8 cellular contexts compared by ENCODE assay signal in the genomic region with DNA sequence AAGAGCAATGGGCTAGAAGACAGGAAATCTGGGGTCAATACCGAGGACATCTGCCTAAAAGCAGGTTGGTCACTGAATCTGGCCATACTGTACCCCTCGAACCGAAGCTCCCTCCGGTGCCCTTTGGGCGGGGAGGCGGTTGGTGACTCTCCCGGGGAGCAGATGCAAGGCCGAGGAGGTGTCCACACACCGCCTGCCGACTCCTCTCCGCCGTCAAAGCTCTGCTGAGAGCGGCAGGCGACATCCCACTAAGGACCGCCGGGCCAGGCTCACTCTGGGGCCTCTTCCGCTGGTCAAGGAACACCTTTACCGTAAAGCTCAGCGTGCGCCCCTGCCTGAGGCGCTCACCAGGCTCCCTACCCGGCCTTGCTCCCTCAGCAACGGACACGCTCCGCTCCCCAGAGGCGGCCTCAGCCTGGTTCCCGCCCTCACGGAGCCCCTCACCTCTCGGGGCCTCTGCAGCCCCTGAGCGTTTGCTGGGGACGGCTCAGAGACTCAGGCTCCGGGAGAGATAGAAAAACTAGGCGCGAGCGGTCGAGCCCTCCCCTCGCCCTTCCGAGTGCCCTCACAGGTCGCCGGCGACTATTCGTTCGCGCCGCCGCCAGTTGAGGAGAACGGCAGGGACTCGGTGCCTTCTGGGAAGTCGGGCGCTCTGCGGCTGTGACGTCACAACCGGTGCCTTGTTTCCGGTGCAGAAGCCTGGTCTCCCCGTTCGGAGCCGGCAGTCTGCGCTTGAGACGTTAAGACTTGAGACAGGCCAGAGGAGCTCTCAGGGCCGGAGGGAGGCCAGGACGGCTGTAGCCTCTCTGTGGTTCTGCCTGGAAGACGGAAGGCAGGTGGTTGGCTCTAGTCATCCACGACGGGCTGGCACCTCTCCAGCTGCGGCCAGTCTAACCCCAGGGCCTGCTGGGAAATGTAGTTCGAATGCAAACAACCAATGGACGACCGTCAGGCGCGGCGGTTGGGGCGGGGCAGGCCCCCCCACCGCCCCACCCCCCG. TPM values are rescaled to one million over a fixed set of nuclear protein-coding genes. Genes with fewer than 3 reads are reported as not detected.
DNase-seq lines count a peak whose midpoint lies in the region; ATAC-seq lines count a peak whose summit lies in the region.

A gene with protein sequence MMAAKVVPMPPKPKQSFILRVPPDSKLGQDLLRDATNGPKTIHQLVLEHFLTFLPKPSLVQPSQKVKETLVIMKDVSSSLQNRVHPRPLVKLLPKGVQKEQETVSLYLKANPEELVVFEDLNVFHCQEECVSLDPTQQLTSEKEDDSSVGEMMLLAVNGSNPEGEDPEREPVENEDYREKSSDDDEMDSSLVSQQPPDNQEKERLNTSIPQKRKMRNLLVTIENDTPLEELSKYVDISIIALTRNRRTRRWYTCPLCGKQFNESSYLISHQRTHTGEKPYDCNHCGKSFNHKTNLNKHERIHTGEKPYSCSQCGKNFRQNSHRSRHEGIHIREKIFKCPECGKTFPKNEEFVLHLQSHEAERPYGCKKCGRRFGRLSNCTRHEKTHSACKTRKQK (minus strand): TSS at position 616 of the 999 bp plus-strand sequence. CDS start 1,403 bp downstream, outside the sequence.

- DNase-seq in Caki2 (ENCODE audit: low read depth) (peak; percentile 98), NT2/D1 (ENCODE audit: low read depth, low spot score) (peak; percentile 95), mesendoderm (peak; percentile 98)
- peak; percentile 97 for DNase-seq in activated CD8-positive, alpha-beta memory T cell treated with anti-CD3 and anti-CD28 coated beads, Interleukin-2, amount 10 ng/mL, durations not matched to agents 7 days and 5 days
- peak; percentile 86 for DNase-seq in stimulated activated CD8-positive, alpha-beta memory T cell treated with anti-CD3 and anti-CD28 coated beads, Interleukin-12 subunit alpha, Interleukin-12 subunit beta, amount 100 ng/mL, for 4 hours (ENCODE audit: low read depth)

- peak within 1 kb of the TSS; percentile 95 for H3K56ac ChIP-seq in mesendoderm (ENCODE audit: low read length)

- H3K4me2 ChIP-seq in mesendoderm (ENCODE audit: low read length), result peak within 1 kb of the TSS; percentile 98

- peaks cover 18% of the 10 kb centered on the region for H3K9me3 Mint-ChIP-seq in activated CD8-positive, alpha-beta memory T cell treated with anti-CD3 and anti-CD28 coated beads, Interleukin-2, amount 10 ng/mL, durations not matched to agents 7 days and 5 days (ENCODE audit: low read depth)

- peak within 1 kb of the TSS; percentile 85 for H3K23ac ChIP-seq in mesendoderm (ENCODE audit: low read length)

- no peaks in the 10 kb centered on the region for H3K79me2 ChIP-seq in mesendoderm (ENCODE audit: control insufficient read depth, insufficient read depth, low read length)

- peaks cover 22% of the 10 kb centered on the region for H3K4me1 Mint-ChIP-seq in activated CD8-positive, alpha-beta memory T cell treated with anti-CD3 and anti-CD28 coated beads, Interleukin-2, amount 10 ng/mL, durations not matched to agents 7 days and 5 days

- WGBS in mesendoderm (ENCODE audit: extremely low coverage, insufficient coverage, low lambda C conversion rate), result no CpG with 5 or more reads among the region's 74 CpGs

- H3K27me3 ChIP-seq in HUES48 (ENCODE audit: control insufficient read depth, insufficient read depth, low read length) (no peaks in the 10 kb centered on the region), NT2/D1 (ENCODE audit: insufficient read depth, insufficient read length) (peaks cover under 1% of the 10 kb centered on the region), endocrine pancreas (ENCODE audit: control insufficient read depth, insufficient read depth, low read length) (no peaks in the 10 kb centered on the region), mesendoderm (ENCODE audit: insufficient read depth, low read length, poor library complexity) (no peaks in the 10 kb centered on the region)

- H3K9me3 ChIP-seq in HUES48 (ENCODE audit: control insufficient read depth, insufficient read depth, low read length) (peaks cover 15% of the 10 kb centered on the region), NT2/D1 (ENCODE audit: insufficient read depth, low read length) (peaks cover 27% of the 10 kb centered on the region), endocrine pancreas (ENCODE audit: control insufficient read depth, low read length) (no peaks in the 10 kb centered on the region)

- H4K8ac ChIP-seq in mesendoderm (ENCODE audit: low read depth, low read length), result no peak within 1 kb of the TSS

- ATAC-seq in GM21390 (IDR thresholded peaks at IDR 0.05; ENCODE audit: unreplicated experiment), result peak; percentile 90
- peak; percentile 95 for ATAC-seq in activated CD8-positive, alpha-beta memory T cell treated with anti-CD3 and anti-CD28 coated beads, Interleukin-2, amount 10 ng/mL, durations not matched to agents 7 days and 5 days

- H2AK5ac ChIP-seq in mesendoderm (ENCODE audit: low read length), result no peak within 1 kb of the TSS

- no peak within 1 kb of the TSS for H3K4ac ChIP-seq in mesendoderm (ENCODE audit: low read depth, low read length)

- H2BK15ac ChIP-seq in mesendoderm (replicated peaks; ENCODE audit: low read depth), result no peak within 1 kb of the TSS

- peaks cover 42% of the 10 kb centered on the region for H3K36me3 Mint-ChIP-seq in activated CD8-positive, alpha-beta memory T cell treated with anti-CD3 and anti-CD28 coated beads, Interleukin-2, amount 10 ng/mL, durations not matched to agents 7 days and 5 days

- CTCF ChIA-PET in activated CD8-positive, alpha-beta memory T cell treated with anti-CD3 and anti-CD28 coated beads, Interleukin-2, amount 10 ng/mL, durations not matched to agents 7 days and 5 days (lab: Charles Lee), result interaction anchor here (1.1 to 1.9 kb wide), 4 partner anchors 15 to 166 kb away, joined by 3 to 4 read pairs (median 4); a partner anchor contains a TSS

- peak within 1 kb of the TSS; percentile 94 for H3K27ac Mint-ChIP-seq in activated CD8-positive, alpha-beta memory T cell treated with anti-CD3 and anti-CD28 coated beads, Interleukin-2, amount 10 ng/mL, durations not matched to agents 7 days and 5 days

- H3K27ac ChIP-seq in HUES48 (ENCODE audit: low read depth, low read length), result peak within 1 kb of the TSS; percentile 92
- H3K27ac ChIP-seq in mesendoderm (ENCODE audit: low read depth, low read length), result peak within 1 kb of the TSS; percentile 48

- peak within 1 kb of the TSS; percentile 68 for H3K18ac ChIP-seq in mesendoderm (ENCODE audit: low read length)

- no peak within 1 kb of the TSS for H2BK120ac ChIP-seq in mesendoderm (ENCODE audit: low read depth, low read length)

- H3K79me1 ChIP-seq in mesendoderm (ENCODE audit: low read length), result peaks cover 2% of the 10 kb centered on the region

- peaks cover 38% of the 10 kb centered on the region for H3K36me3 ChIP-seq in HUES48 (ENCODE audit: control insufficient read depth, insufficient read depth, low read length)
- H3K36me3 ChIP-seq in NT2/D1 (ENCODE audit: insufficient read depth, insufficient read length, low read length), result peaks cover 42% of the 10 kb centered on the region
- peaks cover 7% of the 10 kb centered on the region for H3K36me3 ChIP-seq in endocrine pancreas (ENCODE audit: control insufficient read depth, insufficient read depth, low read length)
- no peaks in the 10 kb centered on the region for H3K36me3 ChIP-seq in mesendoderm (ENCODE audit: control insufficient read depth, insufficient read depth, low read length)

- H3K4me3 ChIP-seq in HUES48 (ENCODE audit: low read depth, low read length) (peak within 1 kb of the TSS; percentile 95), NT2/D1 (ENCODE audit: insufficient read length, low read depth) (peak within 1 kb of the TSS; percentile 98), endocrine pancreas (ENCODE audit: control insufficient read depth, insufficient read depth, low read length) (peak within 1 kb of the TSS; percentile 80), mesendoderm (ENCODE audit: low read length) (peak within 1 kb of the TSS; percentile 91)

- in situ Hi-C loops in Caki2 (cut with HindIII; ENCODE audit: low pct_unique_long_range_greater_than_20kb, low sequenced_read_pairs), result no loop called here

- H3K9ac ChIP-seq in HUES48 (ENCODE audit: low read depth, low read length) (peak within 1 kb of the TSS; percentile 83), NT2/D1 (ENCODE audit: insufficient read length, low read depth) (peak within 1 kb of the TSS; percentile 99), endocrine pancreas (ENCODE audit: control insufficient read depth, insufficient read depth, low read length) (peak within 1 kb of the TSS; percentile 89), mesendoderm (ENCODE audit: low read length) (peak within 1 kb of the TSS; percentile 93)

- H3K4me1 ChIP-seq in HUES48 (ENCODE audit: control insufficient read depth, insufficient read depth, low read length) (no peaks in the 10 kb centered on the region), NT2/D1 (ENCODE audit: insufficient read depth, insufficient read length) (no peaks in the 10 kb centered on the region), endocrine pancreas (ENCODE audit: control insufficient read depth, insufficient read depth, low read length) (no peaks in the 10 kb centered on the region), mesendoderm (ENCODE audit: control insufficient read depth, low read depth, low read length) (no peaks in the 10 kb centered on the region)

- H3K4me3 Mint-ChIP-seq in activated CD8-positive, alpha-beta memory T cell treated with anti-CD3 and anti-CD28 coated beads, Interleukin-2, amount 10 ng/mL, durations not matched to agents 7 days and 5 days, result peak within 1 kb of the TSS; percentile 83

- peaks cover 6% of the 10 kb centered on the region for H3K27me3 Mint-ChIP-seq in activated CD8-positive, alpha-beta memory T cell treated with anti-CD3 and anti-CD28 coated beads, Interleukin-2, amount 10 ng/mL, durations not matched to agents 7 days and 5 days

- no peak within 1 kb of the TSS for H4K5ac ChIP-seq in mesendoderm (ENCODE audit: low read length)

- H2BK5ac ChIP-seq in mesendoderm (ENCODE audit: low read length), result peak within 1 kb of the TSS; percentile 95

RNA-seq across cellular contexts. Expression of the gene that starts here (rescaled TPM):
- total RNA-seq in Caki2 (2014; rRNA removed; shearing (Covaris generic); ENCODE audit: low replicate concordance), result 12.1 and 12.8 TPM in 2 replicates
- total RNA-seq in activated CD8-positive, alpha-beta memory T cell treated with anti-CD3 and anti-CD28 coated beads, Interleukin-2, amount 10 ng/mL, durations not matched to agents 7 days and 5 days, result 10 to 100 TPM; 12.3 to 12.9 TPM
- polyA plus RNA-seq in mesendoderm (2013, experiment 1 of 2), result 5.5 TPM
- 5.8 TPM for polyA plus RNA-seq in mesendoderm (2013, experiment 2 of 2)

Comparison
In these comparisons a context has a peak if more than half of its experiments do, and no peak if none do; other contexts are left out.
1. Peak in every context shown above with its lines: DNase-seq, ATAC-seq, H3K4me3 ChIP-seq and H3K27ac ChIP-seq.